1 cellular context compared by ENCODE assay signal in genomic region chrX:24498181-24498580, GRCh38.
TF ChIP-seq lines count a peak whose summit lies in the region.

No MANE protein-coding gene starts in this region.

TF ChIP-seq in liver, 16 proteins besides CTCF, POLR2A, EP300 and RAD21 (continued from another document):
- no peak for TF ChIP-seq REST (IDR thresholded peaks at IDR 0.05)
- TF ChIP-seq NR2F2 (IDR thresholded peaks at IDR 0.05), result no peak
- TF ChIP-seq FOXA1 (IDR thresholded peaks at IDR 0.05), result no peak
- no peak for TF ChIP-seq SP1 (IDR thresholded peaks at IDR 0.05)
- TF ChIP-seq EGR1 (IDR thresholded peaks at IDR 0.05; ENCODE audit: low read depth in 2 of 2), result no peak
- no peak for TF ChIP-seq FOXA2 (IDR thresholded peaks at IDR 0.05)
- no peak for TF ChIP-seq HNF4A (conservative IDR thresholded peaks at IDR 0.05)
- TF ChIP-seq MAX (IDR thresholded peaks at IDR 0.05), result no peak
- no peak for TF ChIP-seq TAF1 (conservative IDR thresholded peaks at IDR 0.05)
- TF ChIP-seq GABPA (IDR thresholded peaks at IDR 0.05 in 1 of 2, conservative IDR thresholded peaks at IDR 0.05 in 1 of 2), result no peak
TF ChIP-seq in liver: peak in this region for 0.
